8 cellular contexts compared by ENCODE assay signal in genomic region chr2:241882090-241882625, GRCh38. TPM values are rescaled to one million over a fixed set of nuclear protein-coding genes. Genes with fewer than 3 reads are reported as not detected.
DNase-seq lines count a peak whose midpoint lies in the region; ATAC-seq and TF ChIP-seq lines count a peak whose summit lies in the region.

No MANE protein-coding gene starts in this region.

- no peak overlapping the region for H4K12ac ChIP-seq in trophoblast cell (ENCODE audit: low read depth, low read length)

- no peak overlapping the region for H4K91ac ChIP-seq in trophoblast cell (ENCODE audit: low read depth, low read length)

- H3K14ac ChIP-seq in trophoblast cell (ENCODE audit: low read length) = no peak overlapping the region

- WGBS in trophoblast cell (ENCODE audit: extremely low coverage, insufficient coverage, insufficient read length) = no CpG with 5 or more reads among the region's 23 CpGs

- H4K8ac ChIP-seq in trophoblast cell (ENCODE audit: low read depth, low read length) = no peak overlapping the region

- H3K27ac ChIP-seq in trophoblast cell (ENCODE audit: low read depth, low read length) = no peak overlapping the region

- CTCF ChIA-PET in GM10248 (lab: Yijun Ruan, JAX) = no interaction called here

- peak; percentile 33 for TF ChIP-seq CTCF in GM10248 (IDR thresholded peaks at IDR 0.05; ENCODE audit: control extremely low read depth, extremely low read depth, low read depth, missing control alignments)

- POLR2A ChIA-PET in GM10248 (lab: Yijun Ruan, JAX) = no interaction called here

- H3K36me3 ChIP-seq in trophoblast cell (ENCODE audit: control insufficient read depth in 1 of 2, insufficient read depth in 2 of 2, low read length in 2 of 2) = no peaks in the 10 kb centered on the region

- H2AK5ac ChIP-seq in trophoblast cell (ENCODE audit: low read length) = no peak overlapping the region

- no peak overlapping the region for H3K18ac ChIP-seq in trophoblast cell (ENCODE audit: low read length)

- no peak overlapping the region for H3K23ac ChIP-seq in trophoblast cell (ENCODE audit: low read length)

- no peak overlapping the region for H3K4me3 ChIP-seq in trophoblast cell (ENCODE audit: low read depth, low read length)

- peaks cover 3 to 9% of the 10 kb centered on the region in 2 experiments for H3K4me1 ChIP-seq in trophoblast cell (ENCODE audit: control insufficient read depth in 1 of 2, insufficient read depth in 2 of 2, low read length in 2 of 2)

- H3K4me2 ChIP-seq in trophoblast cell (ENCODE audit: low read length) = peak overlapping the region; percentile 51

- peak; percentile 56 for ATAC-seq in GM21390 (IDR thresholded peaks at IDR 0.05; ENCODE audit: unreplicated experiment)

- H3K9me3 Mint-ChIP-seq in IgD-negative memory B cell = peaks cover 0 to 4% (median 0%) of the 10 kb centered on the region in 3 donors

- H3K4ac ChIP-seq in trophoblast cell (ENCODE audit: low read depth, low read length) = no peak overlapping the region

- peak overlapping the region; percentile 87 to 98 (median 94) for H3K4me3 Mint-ChIP-seq in IgD-negative memory B cell

- no peak overlapping the region for H2AFZ ChIP-seq in trophoblast cell (ENCODE audit: insufficient read depth, low read length, poor library complexity)

- peaks cover 3% of the 10 kb centered on the region for H3K9me3 ChIP-seq in trophoblast cell (ENCODE audit: insufficient read depth, low read depth, low read length)

- peak overlapping the region; percentile 93 to 99 (median 98) for H3K27ac Mint-ChIP-seq in IgD-negative memory B cell

- peak; percentile 88 for DNase-seq in GM10248 (ENCODE audit: extremely low spot score)
- DNase-seq in activated CD4-positive, alpha-beta T cell treated with anti-CD3 and anti-CD28 coated beads, Interleukin-2, amount 50 U/mL, for 48 hours = peak; percentile 73 to 78
- peak; percentile 12 for DNase-seq in fibroblast of gingiva (ENCODE audit: low read depth)
- peak in 1 of 2 donors; percentile 62 for DNase-seq in trophoblast cell
- DNase-seq in Ammon's horn (ENCODE audit: low spot score) = no peak
- no peak for DNase-seq in MV-4-11 (lab: John Stamatoyannopoulos, UW)

- no peak overlapping the region for H2BK12ac ChIP-seq in trophoblast cell (ENCODE audit: low read length)

- no peak overlapping the region for H2BK5ac ChIP-seq in trophoblast cell (ENCODE audit: low read depth, low read length, poor library complexity)

- peaks cover 22 to 30% (median 24%) of the 10 kb centered on the region in 3 donors for H3K4me1 Mint-ChIP-seq in IgD-negative memory B cell

- no peaks in the 10 kb centered on the region for H3K27me3 ChIP-seq in trophoblast cell (ENCODE audit: insufficient read depth, low read length)

- no peak overlapping the region for H2BK120ac ChIP-seq in trophoblast cell (ENCODE audit: insufficient read depth, low read length, poor library complexity)

- no peaks in the 10 kb centered on the region for H3K79me1 ChIP-seq in trophoblast cell (ENCODE audit: low read length)

- H3K79me2 ChIP-seq in trophoblast cell (ENCODE audit: control insufficient read depth, insufficient read depth, low read length, poor library complexity) = no peaks in the 10 kb centered on the region

- no peak overlapping the region for H3K9ac ChIP-seq in trophoblast cell (ENCODE audit: low read length)

- H3K27me3 Mint-ChIP-seq in IgD-negative memory B cell = no peaks in the 10 kb centered on the region

- peaks cover 6% of the 10 kb centered on the region for H3K36me3 Mint-ChIP-seq in IgD-negative memory B cell

RNA-seq across cellular contexts. Expression of gene RTP5, which starts 12.6 kb away (rescaled TPM):
- polyA plus RNA-seq in IgD-negative memory B cell = not detected
- not detected in 2 replicates for polyA plus RNA-seq in trophoblast cell (2013)

RNA-seq across cellular contexts. Expression of gene PDCD1, which starts 23.5 kb away (rescaled TPM):
- 0.19 TPM for polyA plus RNA-seq in IgD-negative memory B cell
- polyA plus RNA-seq in trophoblast cell (2013) = not detected in 2 replicates

Comparison
In these comparisons a context has a peak if more than half of its experiments do, and no peak if none do; other contexts are left out.
1. DNase-seq: peak in GM10248 (single experiment), activated CD4-positive, alpha-beta T cell treated with anti-CD3 and anti-CD28 coated beads, Interleukin-2, amount 50 U/mL, for 48 hours (2 of 2) and fibroblast of gingiva (single experiment); none in Ammon's horn (single experiment) and MV-4-11 (single experiment).